8 cellular contexts compared by ENCODE assay signal in genomic region chr10:127196227-127196954, GRCh38. TPM values are rescaled to one million over a fixed set of nuclear protein-coding genes. Genes with fewer than 3 reads are reported as not detected.
DNase-seq lines count a peak whose midpoint lies in the region; ATAC-seq, FAIRE-seq and TF ChIP-seq lines count a peak whose summit lies in the region.

A gene with protein sequence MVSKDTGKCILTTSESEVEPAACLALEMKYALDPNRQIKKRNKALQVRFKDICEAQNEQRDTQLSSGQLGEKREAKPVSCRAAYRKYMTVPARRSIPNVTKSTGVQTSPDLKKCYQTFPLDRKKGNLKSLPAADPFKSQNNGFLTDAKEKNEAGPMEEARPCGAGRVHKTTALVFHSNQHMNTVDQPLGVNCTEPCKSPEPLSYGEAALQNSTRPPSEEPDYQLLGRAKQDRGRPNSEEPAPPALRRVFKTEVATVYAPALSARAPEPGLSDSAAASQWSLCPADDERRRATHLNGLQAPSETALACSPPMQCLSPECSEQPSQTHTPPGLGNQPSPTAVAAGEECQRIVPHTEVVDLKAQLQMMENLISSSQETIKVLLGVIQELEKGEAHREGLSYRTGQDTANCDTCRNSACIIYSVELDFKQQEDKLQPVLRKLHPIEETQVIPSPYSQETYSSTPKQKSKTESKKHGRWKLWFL (minus strand): TSS chr10:127196591. CDS start chr10:127176395, 20,196 bp downstream.

- H3K4ac ChIP-seq in mesenchymal stem cell (ENCODE audit: low read depth in 1 of 2, low read length in 2 of 2): no peak within 1 kb of the TSS

- peak within 1 kb of the TSS in 1 of 2 experiments; percentile 86 for H3K23ac ChIP-seq in mesenchymal stem cell (ENCODE audit: low read length in 2 of 2)

- CTCF ChIA-PET in T-cell (lab: Charles Lee): no interaction called here

- H2BK5ac ChIP-seq in mesenchymal stem cell (ENCODE audit: low read depth, low read length, poor library complexity, severe bottlenecking): no peak within 1 kb of the TSS

- peak; percentile 69 for TF ChIP-seq CTCF in 22Rv1 (IDR thresholded peaks at IDR 0.05)

- H3K4me1 ChIP-seq in HUES48 (ENCODE audit: control insufficient read depth, insufficient read depth, low read length) (peaks cover 6% of the 10 kb centered on the region; the same call in 1 of the 2 replicates), mesenchymal stem cell (ENCODE audit: control insufficient read depth, insufficient read depth, low read depth, low read length) (peaks cover 28% of the 10 kb centered on the region)

- H3K4me3 ChIP-seq in HUES48 (ENCODE audit: low read depth, low read length) (peak within 1 kb of the TSS; percentile 66), mesenchymal stem cell (ENCODE audit: insufficient read depth in 1 of 2, low read depth in 1 of 2, low read length in 2 of 2) (peak within 1 kb of the TSS; percentile 57 to 71)

- no peak for TF ChIP-seq POLR2A in GM12891 (IDR thresholded peaks at IDR 0.05; ENCODE audit: low read depth, low read length)

- no peaks in the 10 kb centered on the region for H3K36me3 Mint-ChIP-seq in T-cell

- H3K9ac ChIP-seq in HUES48 (ENCODE audit: low read depth, low read length): peak within 1 kb of the TSS; percentile 32; the same call in 1 of the 2 replicates
- H3K9ac ChIP-seq in mesenchymal stem cell (ENCODE audit: low read length): peak within 1 kb of the TSS; percentile 78

- no peak for FAIRE-seq in GM12891 (lab: Jason Lieb, UNC)

- peaks cover 0 to 3% (median 3%) of the 10 kb centered on the region in 3 donors for H3K4me1 Mint-ChIP-seq in T-cell

- H2AFZ ChIP-seq in mesenchymal stem cell (ENCODE audit: low read depth, low read length): no peak within 1 kb of the TSS

- peaks cover 19% of the 10 kb centered on the region for H3K79me1 ChIP-seq in mesenchymal stem cell (replicated peaks; ENCODE audit: low read length, poor library complexity, severe bottlenecking)

- peak within 1 kb of the TSS; percentile 97 for H3K4me2 ChIP-seq in mesenchymal stem cell (ENCODE audit: low read length, poor library complexity, severe bottlenecking)

- H3K9me3 Mint-ChIP-seq in T-cell: no peaks in the 10 kb centered on the region

- H2AK5ac ChIP-seq in mesenchymal stem cell (ENCODE audit: low read length, severe bottlenecking): no peak within 1 kb of the TSS

- H3K27me3 Mint-ChIP-seq in T-cell: peaks cover 33% of the 10 kb centered on the region in 2 donors

- POLR2A ChIA-PET in T-cell (lab: Charles Lee): no interaction called here

- peak within 1 kb of the TSS; percentile 29 for H4K91ac ChIP-seq in mesenchymal stem cell (ENCODE audit: low read length)

- H3K9me3 ChIP-seq in HUES48 (ENCODE audit: control insufficient read depth, insufficient read depth, low read length) (no peaks in the 10 kb centered on the region), mesenchymal stem cell (ENCODE audit: control insufficient read depth, low read length) (no peaks in the 10 kb centered on the region)

- H2BK15ac ChIP-seq in mesenchymal stem cell (ENCODE audit: low read depth, poor library complexity, severe bottlenecking): no peak within 1 kb of the TSS

- H4K8ac ChIP-seq in mesenchymal stem cell (ENCODE audit: low read length): peak within 1 kb of the TSS; percentile 31

- H3K27ac Mint-ChIP-seq in T-cell: no peak within 1 kb of the TSS

- peak; percentile 77 for DNase-seq in ecto neural progenitor cell (ENCODE audit: low spot score)
- peak; percentile 58 for DNase-seq in mesenchymal stem cell
- DNase-seq in RPMI8226: no peak
- no peak for DNase-seq in T-cell
- DNase-seq in GM12891 (ENCODE audit: insufficient read length, low spot score): no peak

- no peak within 1 kb of the TSS for H3K4me3 Mint-ChIP-seq in T-cell

- H3K27me3 ChIP-seq in HUES48 (ENCODE audit: control insufficient read depth, insufficient read depth, low read length) (peaks cover 45% of the 10 kb centered on the region), mesenchymal stem cell (ENCODE audit: control insufficient read depth in 1 of 2, insufficient read depth in 1 of 2, low read length in 2 of 2) (peaks cover 0 to 19% of the 10 kb centered on the region in 2 experiments)

- no peak within 1 kb of the TSS for H2BK120ac ChIP-seq in mesenchymal stem cell (ENCODE audit: low read depth, low read length)

- peak within 1 kb of the TSS in 1 of 2 experiments; percentile 5 for H3K14ac ChIP-seq in mesenchymal stem cell (ENCODE audit: low read length in 2 of 2)

- H3K27ac ChIP-seq in 22Rv1 (no peak within 1 kb of the TSS), HUES48 (ENCODE audit: low read depth, low read length) (no peak within 1 kb of the TSS), mesenchymal stem cell (ENCODE audit: low read length, poor library complexity, severe bottlenecking) (no peak within 1 kb of the TSS)

- H3K36me3 ChIP-seq in HUES48 (ENCODE audit: control insufficient read depth, insufficient read depth, low read length) (no peaks in the 10 kb centered on the region), mesenchymal stem cell (ENCODE audit: control insufficient read depth in 1 of 2, insufficient read depth in 2 of 2, low read depth in 1 of 2, low read length in 2 of 2) (peaks cover 5 to 14% of the 10 kb centered on the region in 2 experiments)

- H3K18ac ChIP-seq in mesenchymal stem cell (ENCODE audit: low read depth in 1 of 2, low read length in 2 of 2): peak within 1 kb of the TSS; percentile 44 to 86

- no peak for ATAC-seq in T-cell (replicated peaks in 1 of 4)
- no peak for ATAC-seq in HG03565 (IDR thresholded peaks at IDR 0.05; ENCODE audit: unreplicated experiment)

- 2% methylated on average over 32 of the region's 89 CpGs for WGBS in mesenchymal stem cell

- H2BK12ac ChIP-seq in mesenchymal stem cell (ENCODE audit: low read length in 2 of 2): peak within 1 kb of the TSS in 1 of 2 experiments; percentile 16

TF ChIP-seq in GM12891, 5 proteins besides CTCF, POLR2A, EP300 and RAD21:
- TF ChIP-seq SPI1 (IDR thresholded peaks at IDR 0.05; ENCODE audit: low read depth, low read length): no peak

RNA-seq across cellular contexts. Expression of the gene that starts here (rescaled TPM):
- polyA plus RNA-seq in mesenchymal stem cell (2013, experiment 1 of 2): 0.07 TPM
- 0.12 TPM for polyA plus RNA-seq in mesenchymal stem cell (2013, experiment 2 of 2)
- total RNA-seq in T-cell: not detected
- 0.01 TPM for polyA plus RNA-seq in GM12891 (2012; ENCODE audit: low read depth, missing spikeins)

Comparison
In these comparisons a context has a peak if more than half of its experiments do, and no peak if none do; other contexts are left out.
1. DNase-seq: peak in ecto neural progenitor cell (single experiment) and mesenchymal stem cell (single experiment); none in RPMI8226 (single experiment), T-cell (0 of 34) and GM12891 (single experiment).